ENCODE assay signal across 9 cellular contexts in genomic region chr19:55063492-55063843, GRCh38. TPM values are rescaled to one million over a fixed set of nuclear protein-coding genes. Genes with fewer than 3 reads are reported as not detected.
DNase-seq lines count a peak whose midpoint lies in the region; ATAC-seq and TF ChIP-seq lines count a peak whose summit lies in the region.
"Had no signal": no experiment of that assay in that cellular context is flagged by ENCODE, and none has a peak within 500 bp of the region (broad histone marks: within the 10 kb centered on the region; RNA-seq: fewer than 3 reads in every experiment).

No MANE protein-coding gene starts in this region.

- CTCF ChIA-PET in activated CD4-positive, alpha-beta T cell treated with anti-CD3 and anti-CD28 coated beads for 36 hours (lab: Charles Lee), result interaction anchor here (0.6 to 0.8 kb wide), 3 partner anchors 25 to 905 kb away, joined by 3 to 6 read pairs (median 5); partner anchors contain the start of gene ZNF628
- CTCF ChIA-PET in activated CD8-positive, alpha-beta T cell treated with anti-CD3 and anti-CD28 coated beads, Interleukin-2, amount 10 ng/mL, durations not matched to agents 7 days and 5 days (lab: Charles Lee), result interaction anchor here (1.5 kb wide), 1 partner anchor 182 kb away, joined by 6 read pairs; no protein-coding TSS in a partner anchor

- H3K27me3 ChIP-seq in kidney epithelial cell (ENCODE audit: control insufficient read depth, insufficient read depth, low read length), result peaks cover 23% of the 10 kb centered on the region

- peaks cover 12% of the 10 kb centered on the region for H3K36me3 Mint-ChIP-seq in activated CD4-positive, alpha-beta T cell treated with anti-CD3 and anti-CD28 coated beads for 36 hours (ENCODE audit: low read depth)
- peaks cover 20% of the 10 kb centered on the region for H3K36me3 Mint-ChIP-seq in activated CD8-positive, alpha-beta T cell treated with anti-CD3 and anti-CD28 coated beads, Interleukin-2, amount 10 ng/mL, durations not matched to agents 7 days and 5 days (ENCODE audit: low read depth)
- H3K36me3 Mint-ChIP-seq in stimulated activated effector memory CD8-positive, alpha-beta T cell treated with anti-CD3 and anti-CD28 coated beads, Interleukin-12 subunit alpha, Interleukin-12 subunit beta, amount 100 ng/mL, for 72 hours, result peaks cover 9% of the 10 kb centered on the region

- H3K9me3 Mint-ChIP-seq in activated CD4-positive, alpha-beta T cell treated with anti-CD3 and anti-CD28 coated beads for 36 hours (ENCODE audit: low read depth), result no peaks in the 10 kb centered on the region
- H3K9me3 Mint-ChIP-seq in activated CD8-positive, alpha-beta T cell treated with anti-CD3 and anti-CD28 coated beads, Interleukin-2, amount 10 ng/mL, durations not matched to agents 7 days and 5 days (ENCODE audit: insufficient read depth), result no peaks in the 10 kb centered on the region
- no peaks in the 10 kb centered on the region for H3K9me3 Mint-ChIP-seq in stimulated activated effector memory CD8-positive, alpha-beta T cell treated with anti-CD3 and anti-CD28 coated beads, Interleukin-12 subunit alpha, Interleukin-12 subunit beta, amount 100 ng/mL, for 72 hours

- POLR2A ChIA-PET in activated CD4-positive, alpha-beta T cell treated with anti-CD3 and anti-CD28 coated beads for 36 hours (lab: Charles Lee), result no interaction called here
- POLR2A ChIA-PET in activated CD8-positive, alpha-beta T cell treated with anti-CD3 and anti-CD28 coated beads, Interleukin-2, amount 10 ng/mL, durations not matched to agents 7 days and 5 days (lab: Charles Lee), result interaction anchor here (0.6 to 1.5 kb wide), 4 partner anchors 17 to 97 kb away, joined by 3 to 6 read pairs (median 3); partner anchors contain the start of gene PPP1R12C

- ATAC-seq in activated CD4-positive, alpha-beta T cell treated with anti-CD3 and anti-CD28 coated beads for 36 hours, result no peak
- no peak for ATAC-seq in activated CD8-positive, alpha-beta T cell treated with anti-CD3 and anti-CD28 coated beads, Interleukin-2, amount 10 ng/mL, durations not matched to agents 7 days and 5 days
- ATAC-seq in stimulated activated effector memory CD8-positive, alpha-beta T cell treated with anti-CD3 and anti-CD28 coated beads, Interleukin-12 subunit alpha, Interleukin-12 subunit beta, amount 100 ng/mL, for 72 hours, result no peak

- no peaks in the 10 kb centered on the region for H3K36me3 ChIP-seq in kidney epithelial cell (ENCODE audit: control insufficient read depth, insufficient read depth, low read length)

- no peak for DNase-seq in activated CD4-positive, alpha-beta T cell treated with anti-CD3 and anti-CD28 coated beads for 36 hours
- DNase-seq in activated CD4-positive, alpha-beta T cell treated with anti-CD3 and anti-CD28 coated beads, Interleukin-2, amount 50 U/mL, for 48 hours, result no peak
- DNase-seq in activated CD8-positive, alpha-beta T cell treated with anti-CD3 and anti-CD28 coated beads, Interleukin-2, amount 10 ng/mL, durations not matched to agents 7 days and 5 days, result no peak
- DNase-seq in kidney epithelial cell (ENCODE audit: low read depth) (no peak), NCI-H2081 treated with DMSO at 0.1 percent for 48 hours (lab: John Stamatoyannopoulos, UW) (no peak), foreskin melanocyte (no peak), COLO829 (ENCODE audit: low spot score) (no peak)
- no peak for DNase-seq in stimulated activated effector memory CD8-positive, alpha-beta T cell treated with anti-CD3 and anti-CD28 coated beads, Interleukin-12 subunit alpha, Interleukin-12 subunit beta, amount 100 ng/mL, for 72 hours (ENCODE audit: low spot score in 2 of 2)

- no peak overlapping the region for H3K27ac Mint-ChIP-seq in activated CD4-positive, alpha-beta T cell treated with anti-CD3 and anti-CD28 coated beads for 36 hours
- peak overlapping the region; percentile 43 for H3K27ac Mint-ChIP-seq in activated CD8-positive, alpha-beta T cell treated with anti-CD3 and anti-CD28 coated beads, Interleukin-2, amount 10 ng/mL, durations not matched to agents 7 days and 5 days
- no peak overlapping the region for H3K27ac Mint-ChIP-seq in stimulated activated effector memory CD8-positive, alpha-beta T cell treated with anti-CD3 and anti-CD28 coated beads, Interleukin-12 subunit alpha, Interleukin-12 subunit beta, amount 100 ng/mL, for 72 hours

- H3K4me1 Mint-ChIP-seq in activated CD4-positive, alpha-beta T cell treated with anti-CD3 and anti-CD28 coated beads for 36 hours, result peaks cover 9% of the 10 kb centered on the region
- peaks cover 35% of the 10 kb centered on the region for H3K4me1 Mint-ChIP-seq in activated CD8-positive, alpha-beta T cell treated with anti-CD3 and anti-CD28 coated beads, Interleukin-2, amount 10 ng/mL, durations not matched to agents 7 days and 5 days (ENCODE audit: low read depth)
- H3K4me1 Mint-ChIP-seq in stimulated activated effector memory CD8-positive, alpha-beta T cell treated with anti-CD3 and anti-CD28 coated beads, Interleukin-12 subunit alpha, Interleukin-12 subunit beta, amount 100 ng/mL, for 72 hours, result peaks cover 6% of the 10 kb centered on the region

- TF ChIP-seq CTCF in kidney epithelial cell (IDR thresholded peaks at IDR 0.05; ENCODE audit: insufficient read depth, low read length, poor library complexity, severe bottlenecking), result no peak

- peaks cover 26% of the 10 kb centered on the region for H3K27me3 Mint-ChIP-seq in activated CD4-positive, alpha-beta T cell treated with anti-CD3 and anti-CD28 coated beads for 36 hours
- peaks cover 30% of the 10 kb centered on the region for H3K27me3 Mint-ChIP-seq in activated CD8-positive, alpha-beta T cell treated with anti-CD3 and anti-CD28 coated beads, Interleukin-2, amount 10 ng/mL, durations not matched to agents 7 days and 5 days (ENCODE audit: low read depth)

- H3K4me3 Mint-ChIP-seq in activated CD4-positive, alpha-beta T cell treated with anti-CD3 and anti-CD28 coated beads for 36 hours, result peak overlapping the region; percentile 79
- peak overlapping the region; percentile 90 for H3K4me3 Mint-ChIP-seq in activated CD8-positive, alpha-beta T cell treated with anti-CD3 and anti-CD28 coated beads, Interleukin-2, amount 10 ng/mL, durations not matched to agents 7 days and 5 days
- H3K4me3 Mint-ChIP-seq in stimulated activated effector memory CD8-positive, alpha-beta T cell treated with anti-CD3 and anti-CD28 coated beads, Interleukin-12 subunit alpha, Interleukin-12 subunit beta, amount 100 ng/mL, for 72 hours, result peak overlapping the region; percentile 74

- H3K4me3 ChIP-seq in kidney epithelial cell (ENCODE audit: low read depth, low read length), result peak overlapping the region; percentile 15

- intact Hi-C loops in activated CD4-positive, alpha-beta T cell treated with anti-CD3 and anti-CD28 coated beads for 36 hours (cut with DNase I, micrococcal nuclease), result loop anchor here (1.0 to 2.0 kb wide), 6 partner anchors 17 to 276 kb away; partner anchors contain the start of genes KMT5C (in 1 of the 2), PPP1R12C (in 1 of the 2) and PPP6R1 (in 1 of the 2)

RNA-seq across cellular contexts. Expression of gene RDH13, which starts 0.5 kb away (rescaled TPM):
- 10 to 100 TPM; 11.9 to 12.8 TPM for total RNA-seq in activated CD4-positive, alpha-beta T cell treated with anti-CD3 and anti-CD28 coated beads for 36 hours
- total RNA-seq in activated CD8-positive, alpha-beta T cell treated with anti-CD3 and anti-CD28 coated beads, Interleukin-2, amount 10 ng/mL, durations not matched to agents 7 days and 5 days, result 10 to 100 TPM; 30.9 to 33.1 TPM
- total RNA-seq in kidney epithelial cell, result 16.6 and 23.4 TPM in 2 replicates

RNA-seq across cellular contexts. Expression of gene EPS8L1, which starts 12.2 kb away (rescaled TPM):
- total RNA-seq in activated CD4-positive, alpha-beta T cell treated with anti-CD3 and anti-CD28 coated beads for 36 hours, result 1 to 10 TPM; 2.2 to 2.3 TPM
- total RNA-seq in activated CD8-positive, alpha-beta T cell treated with anti-CD3 and anti-CD28 coated beads, Interleukin-2, amount 10 ng/mL, durations not matched to agents 7 days and 5 days, result 1 to 10 TPM; 4.9 to 8.6 TPM
- total RNA-seq in kidney epithelial cell, result 30.5 and 33.8 TPM in 2 replicates

RNA-seq across cellular contexts. Expression of gene GP6, which starts 25.4 kb away (rescaled TPM):
- total RNA-seq in activated CD4-positive, alpha-beta T cell treated with anti-CD3 and anti-CD28 coated beads for 36 hours, result under 1 TPM in 1 of 2 experiments, not detected in 1; 0.09 TPM
- under 1 TPM; 0.39 to 0.58 TPM for total RNA-seq in activated CD8-positive, alpha-beta T cell treated with anti-CD3 and anti-CD28 coated beads, Interleukin-2, amount 10 ng/mL, durations not matched to agents 7 days and 5 days
- 0.33 TPM in 1 of 2 replicates, not detected in the other for total RNA-seq in kidney epithelial cell
- total RNA-seq: pulmonary artery endothelial cell had no signal

RNA-seq across cellular contexts. Expression of gene PPP1R12C, which starts 54.0 kb away (rescaled TPM):
- 10 to 100 TPM; 66.1 to 69.8 TPM for total RNA-seq in activated CD4-positive, alpha-beta T cell treated with anti-CD3 and anti-CD28 coated beads for 36 hours
- 100 to 1,000 TPM; 137 to 142 TPM for total RNA-seq in activated CD8-positive, alpha-beta T cell treated with anti-CD3 and anti-CD28 coated beads, Interleukin-2, amount 10 ng/mL, durations not matched to agents 7 days and 5 days
- total RNA-seq in kidney epithelial cell, result 62.9 and 94.8 TPM in 2 replicates
